Comparison of ENCODE assay signal across 19 cellular contexts in the genomic region with DNA sequence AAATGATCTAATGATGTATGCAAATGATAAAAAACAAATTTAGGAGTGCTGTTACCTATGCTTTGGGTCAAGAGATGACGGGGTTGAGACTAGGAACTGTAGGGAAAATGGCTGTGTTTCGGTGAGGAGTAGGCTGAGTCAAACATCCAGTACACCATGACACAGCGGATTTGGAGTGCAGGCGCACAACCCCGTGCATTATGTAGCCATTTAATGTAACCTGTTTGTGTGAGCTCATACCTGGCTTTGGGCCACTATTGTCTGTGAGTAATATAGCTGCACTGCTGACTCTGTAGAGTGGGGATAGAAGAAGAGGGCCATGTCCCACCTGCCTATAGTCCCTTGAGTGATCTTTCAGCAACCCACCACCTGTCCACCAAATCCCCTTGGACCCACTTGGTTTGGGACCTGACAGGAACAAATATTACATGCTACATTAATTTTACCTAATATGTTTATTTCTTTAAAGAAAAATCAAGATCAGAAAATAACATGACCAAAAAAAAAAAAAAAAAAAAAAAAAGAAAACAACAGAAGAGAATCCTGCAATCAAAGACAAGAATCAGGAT.
DNase-seq lines count a peak whose midpoint lies in the region; ATAC-seq, FAIRE-seq and TF ChIP-seq lines count a peak whose summit lies in the region.
"Had no signal": no experiment of that assay in that cellular context is flagged by ENCODE, and none has a peak within 500 bp of the region (broad histone marks: within the 10 kb centered on the region; RNA-seq: fewer than 3 reads in every experiment).

No MANE protein-coding gene starts in this region.

- intact Hi-C loops in HepG2 (cut with micrococcal nuclease; ENCODE audit: unreplicated experiment) = no loop called here
- intact Hi-C loops in right lobe of liver (cut with DNase I) = no loop called here
- intact Hi-C loops in ovary (cut with DNase I) = no loop called here
- intact Hi-C loops in stomach (cut with DNase I; ENCODE audit: low total_unique reads) = no loop called here

- no peak overlapping the region for H4K8ac ChIP-seq in neuronal stem cell (ENCODE audit: low read depth, low read length)

- H3K4ac ChIP-seq in neuronal stem cell (ENCODE audit: low read length) = no peak overlapping the region

- in situ Hi-C loops in HepG2 (cut with HindIII; ENCODE audit: extremely low pct_ligation_motif_present, low pct_unique_long_range_greater_than_20kb) (no loop called here), astrocyte of the spinal cord (cut with HindIII; ENCODE audit: low sequenced_read_pairs) (no loop called here)

- H3K23ac ChIP-seq in neuronal stem cell (ENCODE audit: low read depth, low read length, poor library complexity) = no peak overlapping the region

- no peak overlapping the region for H3K14ac ChIP-seq in neuronal stem cell (ENCODE audit: low read length)

- H2BK12ac ChIP-seq in neuronal stem cell (ENCODE audit: low read length) = no peak overlapping the region

- peaks cover 5% of the 10 kb centered on the region; the same call in 1 of the 2 replicates for H3K4me1 ChIP-seq in HepG2 (ENCODE audit: insufficient read depth, low read length)
- H3K4me1 ChIP-seq in right lobe of liver = no peaks in the 10 kb centered on the region
- H3K4me1 ChIP-seq in neuronal stem cell (ENCODE audit: control insufficient read depth in 2 of 2, insufficient read depth in 1 of 2, low read depth in 1 of 2, low read length in 2 of 2) = no peaks in the 10 kb centered on the region
- no peaks in the 10 kb centered on the region for H3K4me1 ChIP-seq in ovary (ENCODE audit: insufficient read depth)
- H3K4me1 ChIP-seq in stomach = no peaks in the 10 kb centered on the region
- H3K4me1 ChIP-seq: esophagus squamous epithelium, HAP-1, parathyroid adenoma, uterus had no signal

- no peak overlapping the region for H2BK15ac ChIP-seq in neuronal stem cell (ENCODE audit: low read length)

- FAIRE-seq in HepG2 (lab: Jason Lieb, UNC) = no peak
- FAIRE-seq: astrocyte, small intestine had no signal

- no TSS peak for BruUV-seq in HepG2 (replicated peaks; lab: Mats Ljungman, UMichigan)

- no peak overlapping the region for H2AFZ ChIP-seq in HepG2 (ENCODE audit: low read length)
- H2AFZ ChIP-seq in neuronal stem cell (ENCODE audit: low read length) = no peak overlapping the region
- H2AFZ ChIP-seq: hepatocyte, parathyroid adenoma had no signal

- TF ChIP-seq RAD21 in HepG2 (CRISPR knock-in tag; IDR thresholded peaks at IDR 0.05) = no peak

- no peaks in the 10 kb centered on the region for H3K79me2 ChIP-seq in HepG2 (ENCODE audit: insufficient read depth, low read length)
- H3K79me2 ChIP-seq: hepatocyte, parathyroid adenoma had no signal

- no peak overlapping the region for H2BK120ac ChIP-seq in neuronal stem cell (ENCODE audit: low read depth, low read length)

- H3K9me3 ChIP-seq in HepG2 (ENCODE audit: low read length) (no peaks in the 10 kb centered on the region; the same call in 1 of the 2 replicates), right lobe of liver (no peaks in the 10 kb centered on the region), neuronal stem cell (replicated peaks in 1 of 2; ENCODE audit: control insufficient read depth in 2 of 2, insufficient read depth in 1 of 2, low read depth in 1 of 2, low read length in 2 of 2) (peaks cover 4 to 9% of the 10 kb centered on the region in 2 donors), ovary (no peaks in the 10 kb centered on the region), stomach (no peaks in the 10 kb centered on the region)
- H3K9me3 ChIP-seq: HAP-1, uterus had no signal

- CTCF ChIA-PET in HepG2 (lab: Yijun Ruan, JAX; ENCODE audit: low intra/inter-chr PET ratio, low total read pairs) = no interaction called here

- no peaks in the 10 kb centered on the region for H3K79me1 ChIP-seq in neuronal stem cell (ENCODE audit: low read depth, low read length)

- H3K4me2 ChIP-seq in HepG2 (ENCODE audit: low read depth, low read length) (no peak overlapping the region), neuronal stem cell (ENCODE audit: insufficient read depth, low read length, poor library complexity, severe bottlenecking) (no peak overlapping the region)
- H3K4me2 ChIP-seq: hepatocyte had no signal

- TF ChIP-seq POLR2A in HepG2 (IDR thresholded peaks at IDR 0.05; ENCODE audit: insufficient read depth in 1 of 2, low read depth in 2 of 2, low read length in 2 of 2) (no peak), right lobe of liver (IDR thresholded peaks at IDR 0.05) (no peak), NB4 (IDR thresholded peaks at IDR 0.05; ENCODE audit: extremely low read depth, insufficient read length) (no peak), ovary (IDR thresholded peaks at IDR 0.05) (no peak), stomach (IDR thresholded peaks at IDR 0.05) (no peak)

- H4K91ac ChIP-seq in neuronal stem cell (ENCODE audit: low read depth, low read length, poor library complexity) = no peak overlapping the region

- H4K20me1 ChIP-seq in HepG2 (ENCODE audit: insufficient read depth, low read length) = no peaks in the 10 kb centered on the region

- no peak overlapping the region for H3K9ac ChIP-seq in HepG2 (ENCODE audit: insufficient read depth, low read depth, low read length)
- no peak overlapping the region for H3K9ac ChIP-seq in neuronal stem cell (ENCODE audit: low read depth, low read length, poor library complexity)
- H3K9ac ChIP-seq: parathyroid adenoma had no signal

- H3K4me3 ChIP-seq in HepG2 (replicated peaks in 1 of 3; ENCODE audit: insufficient read depth in 1 of 3, low read depth in 2 of 3, low read length in 3 of 3) (no peak overlapping the region), right lobe of liver (no peak overlapping the region), NB4 (ENCODE audit: low read depth, low read length) (no peak overlapping the region), astrocyte of the spinal cord (ENCODE audit: low read depth, low read length) (no peak overlapping the region), neuronal stem cell (ENCODE audit: low read length in 2 of 2) (no peak overlapping the region), ovary (no peak overlapping the region), stomach (no peak overlapping the region)
- H3K4me3 ChIP-seq: esophagus squamous epithelium, HAP-1, hepatocyte, uterus had no signal

- peak; percentile 14 for DNase-seq in HepG2 (ENCODE audit: low spot score)
- DNase-seq in right lobe of liver = no peak
- DNase-seq in NB4 (ENCODE audit: low read depth) = peak; percentile 37
- DNase-seq in astrocyte of the spinal cord (ENCODE audit: low read depth, low spot score) = peak; percentile 3
- no peak for DNase-seq in neuronal stem cell (ENCODE audit: low spot score)
- no peak for DNase-seq in ovary
- DNase-seq in stomach = no peak
- DNase-seq: esophagus squamous epithelium; IMR-90; NCI-H2029; small intestine; stimulated activated naive CD4-positive, alpha-beta T cell; uterus had no signal

- 22% methylated on average over 5 of the region's 5 CpGs for WGBS in HepG2 (ENCODE audit: low lambda C conversion rate)
- 84% methylated on average over 2 of the region's 5 CpGs for WGBS in right lobe of liver (ENCODE audit: insufficient coverage, low coverage, low lambda C conversion rate, missing lambda C conversion rate)
- WGBS in neuronal stem cell (ENCODE audit: extremely low coverage in 2 of 2, insufficient read length in 2 of 2, insufficient replicate concordance in 1 of 2), 2 donors = no CpG with 5 or more reads among the region's 5 CpGs
- WGBS in ovary, 3 donors = 90 to 97% (median 96%) methylated on average over 5 of the region's 5 CpGs
- WGBS in stomach, 5 donors = 88 to 99% (median 96%) methylated on average over 5 of the region's 5 CpGs

- TF ChIP-seq EP300 in HepG2 (IDR thresholded peaks at IDR 0.05; ENCODE audit: low read depth in 2 of 2, low read length in 2 of 2) (no peak), HepG2 (CRISPR knock-in tag; IDR thresholded peaks at IDR 0.05; ENCODE audit: borderline replicate concordance) (no peak), ovary (IDR thresholded peaks at IDR 0.05) (no peak), stomach (IDR thresholded peaks at IDR 0.05) (no peak)

- H3K27ac ChIP-seq in HepG2 (ENCODE audit: extremely low read length, insufficient read depth, low read length) (no peak overlapping the region), right lobe of liver (no peak overlapping the region), neuronal stem cell (replicated peaks; ENCODE audit: low read length) (no peak overlapping the region), ovary (no peak overlapping the region), stomach (no peak overlapping the region)
- H3K27ac ChIP-seq: esophagus squamous epithelium, hepatocyte, parathyroid adenoma, uterus had no signal

- POLR2A ChIA-PET in HepG2 (lab: Yijun Ruan, JAX) = no interaction called here

- H2AK5ac ChIP-seq in neuronal stem cell (ENCODE audit: low read depth, low read length) = no peak overlapping the region

- no peaks in the 10 kb centered on the region for H3K36me3 ChIP-seq in HepG2 (replicated peaks in 1 of 2; ENCODE audit: control insufficient read depth in 1 of 2, insufficient read depth in 2 of 2, low read length in 2 of 2)
- H3K36me3 ChIP-seq in right lobe of liver = no peaks in the 10 kb centered on the region
- H3K36me3 ChIP-seq in neuronal stem cell (replicated peaks in 1 of 2; ENCODE audit: control insufficient read depth in 2 of 2, insufficient read depth in 2 of 2, low read length in 2 of 2) = no peaks in the 10 kb centered on the region
- H3K36me3 ChIP-seq in ovary = no peaks in the 10 kb centered on the region
- no peaks in the 10 kb centered on the region for H3K36me3 ChIP-seq in stomach
- H3K36me3 ChIP-seq: esophagus squamous epithelium, HAP-1, uterus had no signal

- ATAC-seq in HepG2 (no peak), right lobe of liver (no peak), SK-N-SH treated with all-trans-retinoic acid at 6 μM for 48 hours (no peak)
- ATAC-seq: left lobe of liver had no signal

- no peak overlapping the region for H2BK5ac ChIP-seq in neuronal stem cell (ENCODE audit: low read length)

- H3K18ac ChIP-seq in neuronal stem cell (ENCODE audit: low read length) = no peak overlapping the region

- H3K27me3 ChIP-seq in HepG2 (ENCODE audit: control insufficient read depth in 1 of 2, insufficient read depth in 2 of 2, low read length in 2 of 2) (0 out of 5 replicates have a peak, but pooled peaks cover 0 to 5% of the 10 kb centered on the region in 2 experiments), right lobe of liver (no peaks in the 10 kb centered on the region), neuronal stem cell (ENCODE audit: control insufficient read depth in 3 of 3, insufficient read depth in 3 of 3, low read depth in 1 of 3, low read length in 3 of 3) (no peaks in the 10 kb centered on the region), ovary (no peaks in the 10 kb centered on the region), stomach (no peaks in the 10 kb centered on the region)
- H3K27me3 ChIP-seq: esophagus squamous epithelium, hepatocyte, uterus had no signal

- TF ChIP-seq CTCF in HepG2 (CRISPR knock-in tag; IDR thresholded peaks at IDR 0.05) (no peak), right lobe of liver (IDR thresholded peaks at IDR 0.05) (no peak), NB4 (IDR thresholded peaks at IDR 0.05; ENCODE audit: low read depth, low read length) (no peak), astrocyte of the spinal cord (IDR thresholded peaks at IDR 0.05; ENCODE audit: low read depth, low read length) (no peak), ovary (IDR thresholded peaks at IDR 0.05) (no peak), stomach (IDR thresholded peaks at IDR 0.05) (no peak)

Comparison
In these comparisons a context has a peak if more than half of its experiments do, and no peak if none do; other contexts are left out.
1. DNase-seq: peak in HepG2 (single experiment), NB4 (single experiment) and astrocyte of the spinal cord (single experiment); none in right lobe of liver (0 of 3), neuronal stem cell (single experiment), ovary (0 of 5) and stomach (single experiment).